19 cellular contexts compared by ENCODE assay signal in the genomic region with DNA sequence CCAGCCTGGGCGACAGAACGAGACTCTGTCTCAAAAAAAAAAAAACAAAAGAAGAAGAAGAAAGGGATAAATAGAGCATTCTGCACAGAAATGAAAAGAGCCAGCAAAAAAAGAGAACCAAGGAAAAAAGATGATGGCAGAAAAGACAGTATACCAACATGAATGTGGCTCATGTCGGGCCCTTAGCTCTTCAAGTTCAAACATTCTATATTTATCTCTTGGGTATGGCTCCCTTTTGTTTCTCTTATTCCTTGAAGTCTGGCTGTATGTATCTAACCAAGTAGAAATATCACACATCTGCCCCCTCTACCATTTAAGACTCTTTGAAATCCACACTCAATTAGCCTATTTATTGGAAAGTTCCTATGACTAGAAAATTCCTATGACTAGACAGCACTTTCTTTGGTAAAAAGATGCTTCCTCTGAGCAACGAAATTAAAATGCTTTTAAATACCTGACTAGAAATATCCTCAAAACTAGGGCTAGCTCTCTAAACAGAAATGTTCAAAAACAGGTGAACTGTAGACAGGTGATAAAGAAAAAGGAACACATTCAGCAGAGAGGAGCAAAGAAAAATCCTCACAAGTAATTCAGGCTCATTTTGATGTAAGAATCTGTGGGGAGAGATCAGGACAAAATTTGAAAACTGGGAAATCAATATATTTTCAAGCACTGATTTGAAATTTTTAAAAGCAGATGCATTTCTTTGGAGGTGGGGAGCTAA. TPM values are rescaled to one million over a fixed set of nuclear protein-coding genes. Genes with fewer than 3 reads are reported as not detected.
DNase-seq lines count a peak whose midpoint lies in the region; ATAC-seq and TF ChIP-seq lines count a peak whose summit lies in the region.
"Had no signal": no experiment of that assay in that cellular context is flagged by ENCODE, and none has a peak within 500 bp of the region (broad histone marks: within the 10 kb centered on the region; RNA-seq: fewer than 3 reads in every experiment).

No MANE protein-coding gene starts in this region.

- H3K9me3 Mint-ChIP-seq in T-helper 2 cell treated with Interferon-gamma antibody and Interleukin-4, amounts not matched to agents 5 μg/mL and 100 μg/mL, for 36 hours, result no peaks in the 10 kb centered on the region
- H3K9me3 Mint-ChIP-seq: stimulated activated effector memory CD8-positive, alpha-beta T cell treated with anti-CD3 and anti-CD28 coated beads, Interleukin-12 subunit alpha, Interleukin-12 subunit beta, amount 100 ng/mL, for 72 hours had no signal

- intact Hi-C loops in cardiac septum (cut with DNase I), result loop anchor here (2.0 kb wide), 1 partner anchor 80 kb away; no protein-coding TSS in a partner anchor
- intact Hi-C loops in lower leg skin (cut with DNase I; ENCODE audit: low total_unique reads), result no loop called here
- intact Hi-C loops in gastrocnemius medialis (cut with DNase I; ENCODE audit: low total_unique reads), result no loop called here
- intact Hi-C loops in vagina (cut with DNase I), result no loop called here

- DNase-seq in right atrium auricular region (ENCODE audit: low spot score) (no peak), cardiac septum (ENCODE audit: low spot score) (no peak), lower leg skin (ENCODE audit: low spot score in 2 of 2) (no peak), gastrocnemius medialis (no peak), vagina (ENCODE audit: extremely low spot score in 2 of 2) (no peak)
- DNase-seq in T-helper 2 cell treated with Interferon-gamma antibody and Interleukin-4, amounts not matched to agents 5 μg/mL and 100 μg/mL, for 36 hours (ENCODE audit: low spot score), result no peak
- DNase-seq: activated CD4-positive, alpha-beta T cell treated with anti-CD3 and anti-CD28 coated beads for 48 hours; activated naive CD4-positive, alpha-beta T cell; cortex of kidney; MV-4-11; NCI-H2029 treated with DMSO at 0.1 percent for 48 hours; NCI-H526; occipital lobe; T-helper 9 cell had no signal

- H3K4me3 Mint-ChIP-seq in T-helper 2 cell treated with Interferon-gamma antibody and Interleukin-4, amounts not matched to agents 5 μg/mL and 100 μg/mL, for 36 hours, result no peak overlapping the region
- H3K4me3 Mint-ChIP-seq: stimulated activated effector memory CD8-positive, alpha-beta T cell treated with anti-CD3 and anti-CD28 coated beads, Interleukin-12 subunit alpha, Interleukin-12 subunit beta, amount 100 ng/mL, for 72 hours had no signal

- 63 to 74% methylated on average over 4 of the region's 4 CpGs for WGBS in lower leg skin, 2 donors

- H3K27ac ChIP-seq in right atrium auricular region, result peak overlapping the region; percentile 84 to 89
- peak overlapping the region; percentile 81 to 91 (median 86) for H3K27ac ChIP-seq in gastrocnemius medialis
- H3K27ac ChIP-seq in vagina, result peak overlapping the region; percentile 87
- H3K27ac ChIP-seq: C4-2B had no signal

- H3K4me3 ChIP-seq in right atrium auricular region (peak overlapping the region in 1 of 2 donors; percentile 58), lower leg skin (ENCODE audit: low read depth, poor library complexity, severe bottlenecking) (peak overlapping the region; percentile 1), gastrocnemius medialis (peak overlapping the region; percentile 56 to 76 (median 64)), vagina (peak overlapping the region; percentile 55 to 63)

- in situ Hi-C loops in gastrocnemius medialis (cut with MboI; ENCODE audit: low sequenced_read_pairs in 4 of 4), result loop anchor here in 1 of 4 donors (10.0 to 25.0 kb wide), 2 partner anchors 76 to 228 kb away; a partner anchor contains a TSS

- no peaks in the 10 kb centered on the region for H3K4me1 Mint-ChIP-seq in T-helper 2 cell treated with Interferon-gamma antibody and Interleukin-4, amounts not matched to agents 5 μg/mL and 100 μg/mL, for 36 hours (ENCODE audit: low read depth)
- H3K4me1 Mint-ChIP-seq: stimulated activated effector memory CD8-positive, alpha-beta T cell treated with anti-CD3 and anti-CD28 coated beads, Interleukin-12 subunit alpha, Interleukin-12 subunit beta, amount 100 ng/mL, for 72 hours had no signal

- H3K27me3 ChIP-seq in right atrium auricular region (no peaks in the 10 kb centered on the region), gastrocnemius medialis (no peaks in the 10 kb centered on the region), vagina (no peaks in the 10 kb centered on the region)

- H3K36me3 ChIP-seq in right atrium auricular region, result peaks cover 34% of the 10 kb centered on the region
- peaks cover 0 to 40% of the 10 kb centered on the region in 2 donors for H3K36me3 ChIP-seq in gastrocnemius medialis
- H3K36me3 ChIP-seq in vagina, result peaks cover 0 to 36% of the 10 kb centered on the region in 2 donors

- no peaks in the 10 kb centered on the region for H3K36me3 Mint-ChIP-seq in T-helper 2 cell treated with Interferon-gamma antibody and Interleukin-4, amounts not matched to agents 5 μg/mL and 100 μg/mL, for 36 hours (ENCODE audit: low read depth)
- H3K36me3 Mint-ChIP-seq: stimulated activated effector memory CD8-positive, alpha-beta T cell treated with anti-CD3 and anti-CD28 coated beads, Interleukin-12 subunit alpha, Interleukin-12 subunit beta, amount 100 ng/mL, for 72 hours had no signal

- H3K9me3 ChIP-seq in right atrium auricular region (no peaks in the 10 kb centered on the region), gastrocnemius medialis (no peaks in the 10 kb centered on the region), vagina (no peaks in the 10 kb centered on the region)

- H3K4me1 ChIP-seq in right atrium auricular region (peaks cover 0 to 30% of the 10 kb centered on the region in 2 donors), gastrocnemius medialis (peaks cover 27 to 30% of the 10 kb centered on the region in 2 donors), vagina (peaks cover 36% of the 10 kb centered on the region)

- no peak overlapping the region for H3K27ac Mint-ChIP-seq in T-helper 2 cell treated with Interferon-gamma antibody and Interleukin-4, amounts not matched to agents 5 μg/mL and 100 μg/mL, for 36 hours
- H3K27ac Mint-ChIP-seq: stimulated activated effector memory CD8-positive, alpha-beta T cell treated with anti-CD3 and anti-CD28 coated beads, Interleukin-12 subunit alpha, Interleukin-12 subunit beta, amount 100 ng/mL, for 72 hours had no signal

- TF ChIP-seq CTCF in right atrium auricular region (IDR thresholded peaks at IDR 0.05) (no peak), lower leg skin (IDR thresholded peaks at IDR 0.05) (no peak), gastrocnemius medialis (IDR thresholded peaks at IDR 0.05 in 4 of 5, conservative IDR thresholded peaks at IDR 0.05 in 1 of 5) (no peak), vagina (IDR thresholded peaks at IDR 0.05) (no peak)

- ATAC-seq in gastrocnemius medialis (no peak), GM19397 (IDR thresholded peaks at IDR 0.05; ENCODE audit: unreplicated experiment) (no peak), GM18868 (IDR thresholded peaks at IDR 0.05; ENCODE audit: unreplicated experiment) (no peak)
- ATAC-seq: esophagus mucosa; stimulated activated effector memory CD8-positive, alpha-beta T cell treated with anti-CD3 and anti-CD28 coated beads, Interleukin-12 subunit alpha, Interleukin-12 subunit beta, amount 100 ng/mL, for 72 hours had no signal

- no peaks in the 10 kb centered on the region for H3K27me3 Mint-ChIP-seq in T-helper 2 cell treated with Interferon-gamma antibody and Interleukin-4, amounts not matched to agents 5 μg/mL and 100 μg/mL, for 36 hours (ENCODE audit: low read depth)

- TF ChIP-seq POLR2A in lower leg skin (IDR thresholded peaks at IDR 0.05) (no peak), gastrocnemius medialis (IDR thresholded peaks at IDR 0.05) (no peak), vagina (IDR thresholded peaks at IDR 0.05) (no peak)

RNA-seq across cellular contexts. Expression of a gene that starts 2.6 kb away (rescaled TPM):
- 100 to 1,000 TPM; 161 to 213 TPM for total RNA-seq in right atrium auricular region
- 149 TPM for total RNA-seq in cardiac septum
- 100 to 1,000 TPM; 217 to 311 (median 223) TPM for total RNA-seq in lower leg skin
- 100 to 1,000 TPM; 231 to 290 (median 243) TPM for total RNA-seq in gastrocnemius medialis
- 344 TPM for total RNA-seq in vagina

RNA-seq across cellular contexts. Expression of a gene that starts 52.4 kb away (rescaled TPM):
- total RNA-seq in right atrium auricular region (1 to 10 TPM in 1 of 2 donors, under 1 TPM in 1; 0.89 to 1.4 TPM), cardiac septum (1.0 TPM), lower leg skin (under 1 TPM in 3 of 4 donors, not detected in 1; 0.07 to 0.29 (median 0.25) TPM), gastrocnemius medialis (1 to 10 TPM in 1 of 4 donors, under 1 TPM in 3; 0.13 to 1.1 (median 0.65) TPM), vagina (not detected)
- total RNA-seq: esophagus mucosa had no signal
